ENCODE assay signal across 1 cellular context in the genomic region with DNA sequence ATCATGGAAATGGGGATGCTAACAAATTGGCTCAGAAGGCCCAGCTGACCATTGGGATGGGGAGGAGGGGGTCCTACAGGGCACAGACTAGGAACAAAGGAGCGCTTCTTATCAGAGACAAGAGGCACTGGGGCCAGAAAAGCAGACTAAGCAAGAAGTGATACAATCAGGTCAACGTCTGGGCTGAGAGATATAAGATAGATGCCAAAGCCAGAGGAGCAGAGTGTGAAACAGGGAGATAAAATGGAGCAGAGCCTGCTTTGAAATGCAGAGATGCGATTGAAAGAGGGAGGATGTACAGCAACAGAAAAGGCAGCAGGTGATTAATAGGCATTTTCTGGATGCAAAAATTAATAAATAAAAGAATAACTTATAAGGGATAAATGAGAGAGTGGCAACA.
TF ChIP-seq lines count a peak whose summit lies in the region.

No MANE protein-coding gene starts in this region.

TF ChIP-seq in HepG2, 621 proteins besides CTCF, POLR2A, EP300 and RAD21 (continued from another document):
- TF ChIP-seq, protein P1, sequence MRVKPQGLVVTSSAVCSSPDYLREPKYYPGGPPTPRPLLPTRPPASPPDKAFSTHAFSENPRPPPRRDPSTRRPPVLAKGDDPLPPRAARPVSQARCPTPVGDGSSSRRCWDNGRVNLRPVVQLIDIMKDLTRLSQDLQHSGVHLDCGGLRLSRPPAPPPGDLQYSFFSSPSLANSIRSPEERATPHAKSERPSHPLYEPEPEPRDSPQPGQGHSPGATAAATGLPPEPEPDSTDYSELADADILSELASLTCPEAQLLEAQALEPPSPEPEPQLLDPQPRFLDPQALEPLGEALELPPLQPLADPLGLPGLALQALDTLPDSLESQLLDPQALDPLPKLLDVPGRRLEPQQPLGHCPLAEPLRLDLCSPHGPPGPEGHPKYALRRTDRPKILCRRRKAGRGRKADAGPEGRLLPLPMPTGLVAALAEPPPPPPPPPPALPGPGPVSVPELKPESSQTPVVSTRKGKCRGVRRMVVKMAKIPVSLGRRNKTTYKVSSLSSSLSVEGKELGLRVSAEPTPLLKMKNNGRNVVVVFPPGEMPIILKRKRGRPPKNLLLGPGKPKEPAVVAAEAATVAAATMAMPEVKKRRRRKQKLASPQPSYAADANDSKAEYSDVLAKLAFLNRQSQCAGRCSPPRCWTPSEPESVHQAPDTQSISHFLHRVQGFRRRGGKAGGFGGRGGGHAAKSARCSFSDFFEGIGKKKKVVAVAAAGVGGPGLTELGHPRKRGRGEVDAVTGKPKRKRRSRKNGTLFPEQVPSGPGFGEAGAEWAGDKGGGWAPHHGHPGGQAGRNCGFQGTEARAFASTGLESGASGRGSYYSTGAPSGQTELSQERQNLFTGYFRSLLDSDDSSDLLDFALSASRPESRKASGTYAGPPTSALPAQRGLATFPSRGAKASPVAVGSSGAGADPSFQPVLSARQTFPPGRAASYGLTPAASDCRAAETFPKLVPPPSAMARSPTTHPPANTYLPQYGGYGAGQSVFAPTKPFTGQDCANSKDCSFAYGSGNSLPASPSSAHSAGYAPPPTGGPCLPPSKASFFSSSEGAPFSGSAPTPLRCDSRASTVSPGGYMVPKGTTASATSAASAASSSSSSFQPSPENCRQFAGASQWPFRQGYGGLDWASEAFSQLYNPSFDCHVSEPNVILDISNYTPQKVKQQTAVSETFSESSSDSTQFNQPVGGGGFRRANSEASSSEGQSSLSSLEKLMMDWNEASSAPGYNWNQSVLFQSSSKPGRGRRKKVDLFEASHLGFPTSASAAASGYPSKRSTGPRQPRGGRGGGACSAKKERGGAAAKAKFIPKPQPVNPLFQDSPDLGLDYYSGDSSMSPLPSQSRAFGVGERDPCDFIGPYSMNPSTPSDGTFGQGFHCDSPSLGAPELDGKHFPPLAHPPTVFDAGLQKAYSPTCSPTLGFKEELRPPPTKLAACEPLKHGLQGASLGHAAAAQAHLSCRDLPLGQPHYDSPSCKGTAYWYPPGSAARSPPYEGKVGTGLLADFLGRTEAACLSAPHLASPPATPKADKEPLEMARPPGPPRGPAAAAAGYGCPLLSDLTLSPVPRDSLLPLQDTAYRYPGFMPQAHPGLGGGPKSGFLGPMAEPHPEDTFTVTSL (CRISPR knock-in tag; IDR thresholded peaks at IDR 0.05; ENCODE audit: borderline replicate concordance) = no peak
- TF ChIP-seq SP5 (CRISPR knock-in tag; IDR thresholded peaks at IDR 0.05; ENCODE audit: borderline replicate concordance, low read depth) = no peak
- TF ChIP-seq ZSCAN12 (CRISPR knock-in tag; IDR thresholded peaks at IDR 0.05) = no peak
- TF ChIP-seq IRF2 (CRISPR knock-in tag; IDR thresholded peaks at IDR 0.05) = no peak
- no peak for TF ChIP-seq ZNF260 (CRISPR knock-in tag; IDR thresholded peaks at IDR 0.05; ENCODE audit: borderline replicate concordance, low read depth)
- TF ChIP-seq, protein P2, sequence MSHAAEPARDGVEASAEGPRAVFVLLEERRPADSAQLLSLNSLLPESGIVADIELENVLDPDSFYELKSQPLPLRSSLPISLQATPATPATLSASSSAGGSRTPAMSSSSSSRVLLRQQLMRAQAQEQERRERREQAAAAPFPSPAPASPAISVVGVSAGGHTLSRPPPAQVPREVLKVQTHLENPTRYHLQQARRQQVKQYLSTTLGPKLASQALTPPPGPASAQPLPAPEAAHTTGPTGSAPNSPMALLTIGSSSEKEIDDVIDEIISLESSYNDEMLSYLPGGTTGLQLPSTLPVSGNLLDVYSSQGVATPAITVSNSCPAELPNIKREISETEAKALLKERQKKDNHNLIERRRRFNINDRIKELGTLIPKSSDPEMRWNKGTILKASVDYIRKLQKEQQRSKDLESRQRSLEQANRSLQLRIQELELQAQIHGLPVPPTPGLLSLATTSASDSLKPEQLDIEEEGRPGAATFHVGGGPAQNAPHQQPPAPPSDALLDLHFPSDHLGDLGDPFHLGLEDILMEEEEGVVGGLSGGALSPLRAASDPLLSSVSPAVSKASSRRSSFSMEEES (CRISPR knock-in tag; IDR thresholded peaks at IDR 0.05) = no peak
- TF ChIP-seq ZNF777 (CRISPR knock-in tag; IDR thresholded peaks at IDR 0.05) = no peak
- TF ChIP-seq SRY (CRISPR knock-in tag; IDR thresholded peaks at IDR 0.05) = no peak
- no peak for TF ChIP-seq CHD4 (IDR thresholded peaks at IDR 0.05; ENCODE audit: borderline replicate concordance, low read length)
- TF ChIP-seq ZNF256 (CRISPR knock-in tag; conservative IDR thresholded peaks at IDR 0.05) = no peak
- TF ChIP-seq NCOA2 (CRISPR knock-in tag; IDR thresholded peaks at IDR 0.05) = no peak
- TF ChIP-seq, protein P3, sequence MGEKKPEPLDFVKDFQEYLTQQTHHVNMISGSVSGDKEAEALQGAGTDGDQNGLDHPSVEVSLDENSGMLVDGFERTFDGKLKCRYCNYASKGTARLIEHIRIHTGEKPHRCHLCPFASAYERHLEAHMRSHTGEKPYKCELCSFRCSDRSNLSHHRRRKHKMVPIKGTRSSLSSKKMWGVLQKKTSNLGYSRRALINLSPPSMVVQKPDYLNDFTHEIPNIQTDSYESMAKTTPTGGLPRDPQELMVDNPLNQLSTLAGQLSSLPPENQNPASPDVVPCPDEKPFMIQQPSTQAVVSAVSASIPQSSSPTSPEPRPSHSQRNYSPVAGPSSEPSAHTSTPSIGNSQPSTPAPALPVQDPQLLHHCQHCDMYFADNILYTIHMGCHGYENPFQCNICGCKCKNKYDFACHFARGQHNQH (CRISPR knock-in tag; IDR thresholded peaks at IDR 0.05) = no peak
- no peak for TF ChIP-seq SP1 (IDR thresholded peaks at IDR 0.05)
- no peak for TF ChIP-seq SP1 (CRISPR knock-in tag; IDR thresholded peaks at IDR 0.05)
- TF ChIP-seq TBP (CRISPR knock-in tag; IDR thresholded peaks at IDR 0.05) = no peak
- TF ChIP-seq RAD51 (IDR thresholded peaks at IDR 0.05; ENCODE audit: borderline replicate concordance) = no peak
- no peak for TF ChIP-seq ZNF44 (CRISPR knock-in tag; IDR thresholded peaks at IDR 0.05)
